Comparison of ENCODE assay signal across 9 cellular contexts in the genomic region with DNA sequence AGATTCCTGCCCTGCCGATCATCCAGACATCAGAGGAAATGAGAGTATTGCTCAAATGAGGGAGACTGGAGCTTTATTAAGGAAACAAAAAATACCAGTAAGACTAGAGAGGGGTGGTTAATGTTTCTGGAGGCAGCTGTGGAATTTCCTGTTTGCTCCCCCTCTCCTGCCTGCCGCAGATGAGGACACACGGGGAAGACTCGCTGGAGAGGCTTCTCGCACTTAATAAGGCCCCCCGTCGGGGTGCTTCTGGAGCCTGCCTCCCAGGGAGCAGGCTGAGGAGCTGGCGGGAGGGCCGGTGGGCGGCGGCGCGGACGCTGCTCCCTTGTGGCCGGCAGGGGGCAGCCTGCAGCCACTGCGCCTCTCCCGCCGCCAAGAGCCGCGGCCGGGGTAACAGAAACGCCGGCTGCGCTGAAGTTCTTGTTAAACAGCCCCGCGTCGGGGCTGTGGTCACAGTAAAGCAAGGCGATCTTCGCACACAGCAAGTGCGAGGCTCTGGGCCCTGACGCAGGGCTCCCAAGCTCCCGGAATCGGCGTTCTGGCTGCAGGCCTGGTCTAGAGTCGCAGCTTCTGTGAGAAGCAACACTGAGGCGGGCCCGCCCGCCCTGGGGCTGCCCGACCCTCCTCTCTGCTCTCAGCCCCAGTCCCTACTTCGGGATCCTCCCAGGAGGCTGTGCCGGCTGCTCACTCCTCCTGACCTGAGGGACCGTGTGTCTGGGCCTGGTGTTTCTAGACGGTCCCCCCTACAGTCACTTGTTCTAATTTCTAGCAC. TPM values are rescaled to one million over a fixed set of nuclear protein-coding genes. Genes with fewer than 3 reads are reported as not detected.
DNase-seq lines count a peak whose midpoint lies in the region; ATAC-seq and TF ChIP-seq lines count a peak whose summit lies in the region.
"Had no signal": no experiment of that assay in that cellular context is flagged by ENCODE, and none has a peak within 500 bp of the region (broad histone marks: within the 10 kb centered on the region; RNA-seq: fewer than 3 reads in every experiment).

No MANE protein-coding gene starts in this region.

- intact Hi-C loops in cardiac septum (cut with DNase I) (loop anchor here (2.0 to 10.0 kb wide), 3 partner anchors 257 to 383 kb away; no protein-coding TSS in a partner anchor), posterior cingulate gyrus (cut with DNase I) (loop anchor here (2.0 kb wide), 1 partner anchor 383 kb away; no protein-coding TSS in a partner anchor), transverse colon (cut with DNase I; ENCODE audit: low total_unique reads) (loop anchor here (2.0 to 5.0 kb wide), 2 partner anchors 256 to 381 kb away; no protein-coding TSS in a partner anchor)

- DNase-seq in DMS79 treated with DMSO at 0.1 percent for 48 hours (lab: John Stamatoyannopoulos, UW) (peak; percentile 74), SK-N-MC (ENCODE audit: low read depth, low spot score) (peak; percentile 97), cardiac septum (ENCODE audit: low spot score) (peak; percentile 82), posterior cingulate gyrus (peak; percentile 41 to 96 (median 63)), transverse colon (peak; percentile 69)
- peak; percentile 81 for DNase-seq in activated naive CD8-positive, alpha-beta T cell treated with anti-CD3 and anti-CD28 coated beads, Interleukin-2, amount 10 ng/mL, durations not matched to agents 7 days and 5 days

- H3K9me3 ChIP-seq in SK-N-MC (ENCODE audit: low read depth, low read length), result no peaks in the 10 kb centered on the region
- no peaks in the 10 kb centered on the region for H3K9me3 ChIP-seq in transverse colon

- peaks cover 2% of the 10 kb centered on the region for H3K36me3 Mint-ChIP-seq in IgD-negative memory B cell
- H3K36me3 Mint-ChIP-seq in activated naive CD8-positive, alpha-beta T cell treated with anti-CD3 and anti-CD28 coated beads, Interleukin-2, amount 10 ng/mL, durations not matched to agents 7 days and 5 days, result peaks cover 8% of the 10 kb centered on the region

- 16% methylated on average over 42 of the region's 43 CpGs; no CpG with 5 or more reads in 1 of the 2 donors for WGBS in transverse colon (ENCODE audit: low coverage in 1 of 2), 2 donors

- no peaks in the 10 kb centered on the region for H3K27me3 ChIP-seq in transverse colon

- peaks cover 9% of the 10 kb centered on the region for H3K27me3 Mint-ChIP-seq in IgD-negative memory B cell
- H3K27me3 Mint-ChIP-seq in activated naive CD8-positive, alpha-beta T cell treated with anti-CD3 and anti-CD28 coated beads, Interleukin-2, amount 10 ng/mL, durations not matched to agents 7 days and 5 days, result no peaks in the 10 kb centered on the region

- H3K9me3 Mint-ChIP-seq in IgD-negative memory B cell, result peaks cover 0 to 5% (median 3%) of the 10 kb centered on the region in 3 donors
- H3K9me3 Mint-ChIP-seq in activated naive CD8-positive, alpha-beta T cell treated with anti-CD3 and anti-CD28 coated beads, Interleukin-2, amount 10 ng/mL, durations not matched to agents 7 days and 5 days, result no peaks in the 10 kb centered on the region

- peaks cover 3 to 6% (median 3%) of the 10 kb centered on the region in 3 donors for H3K4me1 Mint-ChIP-seq in IgD-negative memory B cell
- peaks cover 4% of the 10 kb centered on the region for H3K4me1 Mint-ChIP-seq in activated naive CD8-positive, alpha-beta T cell treated with anti-CD3 and anti-CD28 coated beads, Interleukin-2, amount 10 ng/mL, durations not matched to agents 7 days and 5 days

- POLR2A ChIA-PET in activated naive CD8-positive, alpha-beta T cell treated with anti-CD3 and anti-CD28 coated beads, Interleukin-2, amount 10 ng/mL, durations not matched to agents 7 days and 5 days (lab: Charles Lee), result interaction anchor here (0.9 to 1.6 kb wide), 5 partner anchors 10 to 253 kb away, joined by 3 to 8 read pairs (median 4); a partner anchor contains a TSS

- peak; percentile 59 for ATAC-seq in activated naive CD8-positive, alpha-beta T cell treated with anti-CD3 and anti-CD28 coated beads, Interleukin-2, amount 10 ng/mL, durations not matched to agents 7 days and 5 days (ENCODE audit: low read depth)
- no peak for ATAC-seq in GM21423 (IDR thresholded peaks at IDR 0.05; ENCODE audit: unreplicated experiment)

- peak overlapping the region in 2 of 3 donors; percentile 25 to 80 for H3K27ac Mint-ChIP-seq in IgD-negative memory B cell
- H3K27ac Mint-ChIP-seq in activated naive CD8-positive, alpha-beta T cell treated with anti-CD3 and anti-CD28 coated beads, Interleukin-2, amount 10 ng/mL, durations not matched to agents 7 days and 5 days, result no peak overlapping the region

- in situ Hi-C loops in transverse colon (cut with MboI; ENCODE audit: low pct_ligation_motif_present in 1 of 4, low pct_unique_long_range_greater_than_20kb in 1 of 4, low sequenced_read_pairs in 3 of 4), result loop anchor here (10.0 to 25.0 kb wide), 5 partner anchors 253 to 391 kb away; no protein-coding TSS in a partner anchor

- peaks cover 17 to 34% (median 23%) of the 10 kb centered on the region in 4 donors for H3K4me1 ChIP-seq in transverse colon

- peak overlapping the region; percentile 69 for H3K4me3 ChIP-seq in SK-N-MC
- H3K4me3 ChIP-seq in transverse colon, result no peak overlapping the region

- TF ChIP-seq EP300 in transverse colon (IDR thresholded peaks at IDR 0.05; ENCODE audit: low read depth), result no peak

- TF ChIP-seq CTCF in transverse colon (IDR thresholded peaks at IDR 0.05), result peak; percentile 86 to 98 (median 96)

- peaks cover 33% of the 10 kb centered on the region for H3K36me3 ChIP-seq in SK-N-MC (ENCODE audit: insufficient read depth, low read length)
- peaks cover 0 to 24% (median 11%) of the 10 kb centered on the region in 4 donors for H3K36me3 ChIP-seq in transverse colon

- peak overlapping the region; percentile 52 for H3K9ac ChIP-seq in SK-N-MC (ENCODE audit: insufficient read length)

- peak overlapping the region; percentile 100 for H3K27ac ChIP-seq in SK-N-MC
- H3K27ac ChIP-seq in transverse colon, result peak overlapping the region; percentile 48 to 75 (median 64)

- peak overlapping the region in 1 of 4 donors; percentile 17 for H3K4me3 Mint-ChIP-seq in IgD-negative memory B cell
- no peak overlapping the region for H3K4me3 Mint-ChIP-seq in activated naive CD8-positive, alpha-beta T cell treated with anti-CD3 and anti-CD28 coated beads, Interleukin-2, amount 10 ng/mL, durations not matched to agents 7 days and 5 days

- no peak for TF ChIP-seq POLR2A in transverse colon (IDR thresholded peaks at IDR 0.05)

RNA-seq across cellular contexts. Expression of a gene that starts 17.4 kb away (rescaled TPM):
- polyA plus RNA-seq in IgD-negative memory B cell, result 37.7 TPM
- 10 to 100 TPM; 83.9 to 84.7 TPM for total RNA-seq in activated naive CD8-positive, alpha-beta T cell treated with anti-CD3 and anti-CD28 coated beads, Interleukin-2, amount 10 ng/mL, durations not matched to agents 7 days and 5 days
- total RNA-seq in cardiac septum (29.6 TPM), transverse colon (100 to 1,000 TPM in 2 of 4 donors, 10 to 100 TPM in 2; 57.3 to 159 (median 112) TPM)

RNA-seq across cellular contexts. Expression of a gene that starts 24.8 kb away (rescaled TPM):
- not detected for polyA plus RNA-seq in IgD-negative memory B cell
- total RNA-seq in activated naive CD8-positive, alpha-beta T cell treated with anti-CD3 and anti-CD28 coated beads, Interleukin-2, amount 10 ng/mL, durations not matched to agents 7 days and 5 days, result not detected
- total RNA-seq in cardiac septum, result 16.6 TPM
- 1 to 10 TPM in 2 of 4 donors, under 1 TPM in 1, not detected in 1; 1.00 to 2.9 (median 1.9) TPM for total RNA-seq in transverse colon
- total RNA-seq: glomerular endothelial cell had no signal

RNA-seq across cellular contexts. Expression of a gene that starts 32.3 kb away (rescaled TPM):
- not detected for polyA plus RNA-seq in IgD-negative memory B cell
- not detected for total RNA-seq in activated naive CD8-positive, alpha-beta T cell treated with anti-CD3 and anti-CD28 coated beads, Interleukin-2, amount 10 ng/mL, durations not matched to agents 7 days and 5 days
- total RNA-seq in cardiac septum (not detected), transverse colon (not detected)
- total RNA-seq: glomerular endothelial cell had no signal
